29 cellular contexts compared by ENCODE assay signal in genomic region chr12:120065472-120065871, GRCh38. TPM values are rescaled to one million over a fixed set of nuclear protein-coding genes. Genes with fewer than 3 reads are reported as not detected.
DNase-seq lines count a peak whose midpoint lies in the region; ATAC-seq, FAIRE-seq and TF ChIP-seq lines count a peak whose summit lies in the region.
"Had no signal": no experiment of that assay in that cellular context is flagged by ENCODE, and none has a peak within 500 bp of the region (broad histone marks: within the 10 kb centered on the region; RNA-seq: fewer than 3 reads in every experiment).

No MANE protein-coding gene starts in this region.

- H3K4me1 Mint-ChIP-seq in endodermal cell (peaks cover 11% of the 10 kb centered on the region), mesothelial cell of epicardium (peaks cover 64% of the 10 kb centered on the region), CD14-positive monocyte (no peaks in the 10 kb centered on the region)

- peak overlapping the region; percentile 58 for H3K27ac Mint-ChIP-seq in endodermal cell
- peak overlapping the region; percentile 95 for H3K27ac Mint-ChIP-seq in mesothelial cell of epicardium
- H3K27ac Mint-ChIP-seq in CD14-positive monocyte: no peak overlapping the region

- H3K79me2 ChIP-seq in HepG2 (ENCODE audit: insufficient read depth, low read length): no peaks in the 10 kb centered on the region

- POLR2A ChIA-PET in HepG2 (lab: Yijun Ruan, JAX): no interaction called here

- H3K4me3 ChIP-seq in liver (ENCODE audit: low read depth in 1 of 3, low read length in 3 of 3) (no peak overlapping the region), HepG2 (replicated peaks in 1 of 3; ENCODE audit: insufficient read depth in 1 of 3, low read depth in 2 of 3, low read length in 3 of 3) (no peak overlapping the region), endodermal cell (ENCODE audit: low read length) (no peak overlapping the region)
- H3K4me3 ChIP-seq: A549; BLaER1 treated with 17β-estradiol and CSF1 and Interleukin-3, amounts not matched to agents 10 nM and 100 nM; GM12878; MG63 had no signal

- TF ChIP-seq EP300 in HepG2 (IDR thresholded peaks at IDR 0.05; ENCODE audit: low read depth in 2 of 2, low read length in 2 of 2) (no peak), HepG2 (CRISPR knock-in tag; IDR thresholded peaks at IDR 0.05; ENCODE audit: borderline replicate concordance) (no peak)

- intact Hi-C loops in HepG2 (cut with micrococcal nuclease; ENCODE audit: unreplicated experiment): no loop called here
- intact Hi-C loops in CD14-positive monocyte (cut with micrococcal nuclease): no loop called here

- 33% methylated on average over 1 of the region's 1 CpG for WGBS in liver
- whole genome bisulfite sequencing in HepG2 (ENCODE audit: low lambda C conversion rate): no CpG with 5 or more reads among the region's 1 CpG
- 92% methylated on average over 1 of the region's 1 CpG; no CpG with 5 or more reads in 1 of the 2 experiments for WGBS in endodermal cell (ENCODE audit: insufficient coverage in 1 of 2, insufficient read length in 1 of 2), 2 experiments

- ATAC-seq in HepG2 (no peak), HG02763 (IDR thresholded peaks at IDR 0.05; ENCODE audit: unreplicated experiment) (no peak)
- ATAC-seq: A549, GM12878, PC-3 had no signal

- H3K4me3 Mint-ChIP-seq in endodermal cell (no peak overlapping the region), mesothelial cell of epicardium (peak overlapping the region; percentile 63), CD14-positive monocyte (no peak overlapping the region)
- H3K4me3 Mint-ChIP-seq: CD4-positive, alpha-beta memory T cell had no signal

- no peaks in the 10 kb centered on the region for H4K20me1 ChIP-seq in HepG2 (ENCODE audit: insufficient read depth, low read length)
- H4K20me1 ChIP-seq: BLaER1 treated with 17β-estradiol and CSF1 and Interleukin-3, amounts not matched to agents 10 nM and 100 nM had no signal

- no peak for TF ChIP-seq CTCF in liver (IDR thresholded peaks at IDR 0.05; ENCODE audit: low read depth, low read length, missing input control)
- no peak for TF ChIP-seq CTCF in HepG2 (CRISPR knock-in tag; IDR thresholded peaks at IDR 0.05)
- no peak for TF ChIP-seq CTCF in endodermal cell (conservative IDR thresholded peaks at IDR 0.05)
- TF ChIP-seq CTCF in mesothelial cell of epicardium (IDR thresholded peaks at IDR 0.05; ENCODE audit: unreplicated experiment): no peak
- no peak for TF ChIP-seq CTCF in CD14-positive monocyte (IDR thresholded peaks at IDR 0.05)

- no peak overlapping the region for H3K4me2 ChIP-seq in HepG2 (ENCODE audit: low read depth, low read length)
- H3K4me2 ChIP-seq: A549; BLaER1 treated with 17β-estradiol and CSF1 and Interleukin-3, amounts not matched to agents 10 nM and 100 nM had no signal

- no TSS peak for BruUV-seq in HepG2 (replicated peaks; lab: Mats Ljungman, UMichigan)

- H3K4me1 ChIP-seq in liver (ENCODE audit: control insufficient read depth in 4 of 4, insufficient read depth in 4 of 4, low read length in 3 of 4): peaks cover 6 to 31% (median 27%) of the 10 kb centered on the region in 4 donors
- H3K4me1 ChIP-seq in HepG2 (ENCODE audit: insufficient read depth, low read length): peaks cover 55% of the 10 kb centered on the region
- no peaks in the 10 kb centered on the region for H3K4me1 ChIP-seq in endodermal cell (ENCODE audit: control insufficient read depth, insufficient read depth, low read length)

- H3K9ac ChIP-seq in liver (ENCODE audit: low read depth in 1 of 2, low read length in 2 of 2) (no peak overlapping the region), HepG2 (ENCODE audit: insufficient read depth, low read depth, low read length) (no peak overlapping the region), endodermal cell (ENCODE audit: extremely low read depth, low read length, poor library complexity, severe bottlenecking) (no peak overlapping the region)
- H3K9ac ChIP-seq: BLaER1 treated with 17β-estradiol and CSF1 and Interleukin-3, amounts not matched to agents 10 nM and 100 nM had no signal

- H3K27me3 Mint-ChIP-seq in endodermal cell (ENCODE audit: insufficient read depth): no peaks in the 10 kb centered on the region
- no peaks in the 10 kb centered on the region for H3K27me3 Mint-ChIP-seq in mesothelial cell of epicardium (ENCODE audit: low read depth)
- H3K27me3 Mint-ChIP-seq in CD14-positive monocyte (ENCODE audit: low read depth in 3 of 3): peaks cover 4 to 18% (median 15%) of the 10 kb centered on the region in 3 donors
- H3K27me3 Mint-ChIP-seq: CD4-positive, alpha-beta memory T cell had no signal

- TF ChIP-seq RAD21 in liver (IDR thresholded peaks at IDR 0.05): no peak
- TF ChIP-seq RAD21 in HepG2 (CRISPR knock-in tag; IDR thresholded peaks at IDR 0.05): no peak

- H3K9me3 Mint-ChIP-seq in endodermal cell (no peaks in the 10 kb centered on the region), mesothelial cell of epicardium (no peaks in the 10 kb centered on the region), CD14-positive monocyte (no peaks in the 10 kb centered on the region)
- H3K9me3 Mint-ChIP-seq: CD4-positive, alpha-beta memory T cell had no signal

- no peak overlapping the region for H3K27ac ChIP-seq in liver (ENCODE audit: low read depth in 1 of 2, low read length in 2 of 2)
- no peak overlapping the region for H3K27ac ChIP-seq in HepG2 (ENCODE audit: extremely low read length, insufficient read depth, low read length)
- H3K27ac ChIP-seq in endodermal cell (ENCODE audit: low read depth, low read length): no peak overlapping the region
- H3K27ac ChIP-seq: A549; BLaER1 treated with 17β-estradiol and CSF1 and Interleukin-3, amounts not matched to agents 10 nM and 100 nM had no signal

- in situ Hi-C loops in HepG2 (cut with HindIII; ENCODE audit: extremely low pct_ligation_motif_present, low pct_unique_long_range_greater_than_20kb): no loop called here

- H2AFZ ChIP-seq in HepG2 (ENCODE audit: low read length): no peak overlapping the region

- H3K9me3 ChIP-seq in liver (ENCODE audit: control insufficient read depth in 4 of 4, low read length in 3 of 4) (no peaks in the 10 kb centered on the region), HepG2 (ENCODE audit: low read length) (no peaks in the 10 kb centered on the region), endodermal cell (ENCODE audit: control insufficient read depth, low read length) (no peaks in the 10 kb centered on the region)
- H3K9me3 ChIP-seq: A549; BLaER1 treated with 17β-estradiol and CSF1 and Interleukin-3, amounts not matched to agents 10 nM and 100 nM; MG63 had no signal

- no peaks in the 10 kb centered on the region for H3K36me3 ChIP-seq in liver (ENCODE audit: control insufficient read depth in 4 of 4, insufficient read depth in 3 of 4, low read depth in 1 of 4, low read length in 3 of 4)
- H3K36me3 ChIP-seq in HepG2 (replicated peaks in 1 of 2; ENCODE audit: control insufficient read depth in 1 of 2, insufficient read depth in 2 of 2, low read length in 2 of 2): 0 out of 5 replicates have a peak, but pooled peaks cover 0 to 2% of the 10 kb centered on the region in 2 experiments
- no peaks in the 10 kb centered on the region for H3K36me3 ChIP-seq in endodermal cell (ENCODE audit: control insufficient read depth, insufficient read depth, low read length)
- H3K36me3 ChIP-seq: BLaER1 treated with 17β-estradiol and CSF1 and Interleukin-3, amounts not matched to agents 10 nM and 100 nM; MG63 had no signal

- H3K36me3 Mint-ChIP-seq in endodermal cell (ENCODE audit: low read depth) (no peaks in the 10 kb centered on the region), mesothelial cell of epicardium (no peaks in the 10 kb centered on the region), CD14-positive monocyte (no peaks in the 10 kb centered on the region)

- DNase-seq in HepG2 (ENCODE audit: low spot score): no peak
- DNase-seq in endodermal cell: no peak
- no peak for DNase-seq in mesothelial cell of epicardium (ENCODE audit: low spot score in 2 of 2, unreplicated experiment in 2 of 2)
- DNase-seq in CD14-positive monocyte (ENCODE audit: low spot score): no peak
- DNase-seq in NCI-H748 (lab: John Stamatoyannopoulos, UW; ENCODE audit: unreplicated experiment): no peak
- DNase-seq: AML-193; CD4-positive, alpha-beta memory T cell; COR-L47; HCEC 1CT; IMR-90; KG1; MG63; NCI-H1105 treated with DMSO at 0.1 percent for 48 hours; NCI-H146; NCI-H1930; NCI-H2107; NCI-H446; NCI-H524 treated with DMSO at 0.1 percent for 48 hours; NCI-H82; NK-92 treated with Interleukin-12 subunit alpha and Interleukin-12 subunit beta, amount 100 ng/mL, for 24 hours; PC-3; SHP77 had no signal

- H3K27me3 ChIP-seq in liver (ENCODE audit: control insufficient read depth in 4 of 4, insufficient read depth in 4 of 4, low read length in 3 of 4) (no peaks in the 10 kb centered on the region), HepG2 (ENCODE audit: control insufficient read depth in 1 of 2, insufficient read depth in 2 of 2, low read length in 2 of 2) (no peaks in the 10 kb centered on the region), endodermal cell (ENCODE audit: control insufficient read depth, insufficient read depth, low read length, poor library complexity, severe bottlenecking) (no peaks in the 10 kb centered on the region)
- H3K27me3 ChIP-seq: BLaER1 treated with 17β-estradiol and CSF1 and Interleukin-3, amounts not matched to agents 10 nM and 100 nM had no signal

- no peak for FAIRE-seq in HepG2 (lab: Jason Lieb, UNC)
- FAIRE-seq: A549, G401.6, H1 had no signal

- CTCF ChIA-PET in HepG2 (lab: Yijun Ruan, JAX; ENCODE audit: low intra/inter-chr PET ratio, low total read pairs): no interaction called here

- TF ChIP-seq POLR2A in HepG2 (IDR thresholded peaks at IDR 0.05; ENCODE audit: insufficient read depth in 1 of 2, low read depth in 2 of 2, low read length in 2 of 2): no peak

RNA-seq across cellular contexts. Expression of gene RAB35, which starts 51.1 kb away (rescaled TPM):
- total RNA-seq in liver: 10 to 100 TPM in 1 of 2 donors, 1 to 10 TPM in 1; 8.6 to 11.8 TPM
- 10 to 100 TPM in 1 of 2 donors, 1 to 10 TPM in 1; 7.4 to 14.4 TPM for polyA plus RNA-seq in liver
- 25.9 and 29.1 TPM in 2 replicates for total RNA-seq in HepG2 (2016; rRNA removed; fragmentation: Illumina TruSeq; extraction: Trizol)
- total RNA-seq in HepG2 (2016; cell fraction: cytosol; rRNA removed; fragmentation: Illumina TruSeq; extraction: Trizol; ENCODE audit: low read depth): 3.9 and 4.0 TPM in 2 replicates
- 24.8 and 29.3 TPM in 2 replicates for total RNA-seq in HepG2 (2016; cell fraction: insoluble cytoplasmic fraction; rRNA removed; fragmentation: Illumina TruSeq; extraction: Trizol)
- 13.9 and 14.1 TPM in 2 replicates for total RNA-seq in HepG2 (2016; cell fraction: membrane; rRNA removed; fragmentation: Illumina TruSeq; extraction: Trizol)
- 11.8 and 14.0 TPM in 2 replicates for total RNA-seq in HepG2 (2016; cell fraction: nucleus; rRNA removed; fragmentation: Illumina TruSeq; extraction: Trizol)
- polyA plus RNA-seq in HepG2 (2011; rRNA removed): 25.2 and 32.2 TPM in 2 replicates
- 23.4 and 25.8 TPM in 2 replicates for polyA plus RNA-seq in HepG2 (2011; cell fraction: cytosol; rRNA removed)
- 23.2 and 27.6 TPM in 2 replicates for polyA plus RNA-seq in HepG2 (2011; cell fraction: nucleus; rRNA removed)
- 24.8 and 25.8 TPM in 2 replicates for polyA plus RNA-seq in HepG2 (2012)
- polyA plus RNA-seq in HepG2 (2016; cell fraction: cytosol; fragmentation: Illumina TruSeq; extraction: Trizol; ENCODE audit: low read depth): 4.8 and 4.9 TPM in 2 replicates
- 33.1 and 35.6 TPM in 2 replicates for polyA plus RNA-seq in HepG2 (2016; cell fraction: insoluble cytoplasmic fraction; fragmentation: Illumina TruSeq; extraction: Trizol; ENCODE audit: low read depth)
- polyA plus RNA-seq in HepG2 (2016; cell fraction: membrane; fragmentation: Illumina TruSeq; extraction: Trizol; ENCODE audit: low read depth): 10.1 and 11.5 TPM in 2 replicates
- 32.5 and 34.1 TPM in 2 replicates for polyA plus RNA-seq in HepG2 (2016; cell fraction: nucleus; fragmentation: Illumina TruSeq; extraction: Trizol; ENCODE audit: insufficient read depth, low read depth)
- polyA minus RNA-seq in HepG2 (2011; rRNA and poly(A)+ RNA removed; ENCODE audit: low replicate concordance): 49.8 and 64.9 TPM in 2 replicates
- 17.8 and 21.5 TPM in 2 replicates for polyA minus RNA-seq in HepG2 (2011; cell fraction: cytosol; rRNA and poly(A)+ RNA removed)
- 8.6 and 10.9 TPM in 2 replicates for polyA minus RNA-seq in HepG2 (2011; cell fraction: nucleus; rRNA and poly(A)+ RNA removed)
- total RNA-seq in endodermal cell: 10 to 100 TPM; 32.4 to 36.6 TPM
- 25.7 TPM for polyA plus RNA-seq in endodermal cell (2013, experiment 1 of 2)
- 28.0 TPM for polyA plus RNA-seq in endodermal cell (2013, experiment 2 of 2)
- 28.1 to 36.5 TPM (median 33.2 TPM) in 3 replicates for total RNA-seq in mesothelial cell of epicardium
- 10 to 100 TPM; 20.4 to 21.6 TPM for polyA plus RNA-seq in CD14-positive monocyte

Comparison
In these comparisons a context has a peak if more than half of its experiments do, and no peak if none do; other contexts are left out.
1. H3K27ac Mint-ChIP-seq: peak in endodermal cell (single experiment) and mesothelial cell of epicardium (single experiment); none in CD14-positive monocyte (0 of 7).